In the genomic region with DNA sequence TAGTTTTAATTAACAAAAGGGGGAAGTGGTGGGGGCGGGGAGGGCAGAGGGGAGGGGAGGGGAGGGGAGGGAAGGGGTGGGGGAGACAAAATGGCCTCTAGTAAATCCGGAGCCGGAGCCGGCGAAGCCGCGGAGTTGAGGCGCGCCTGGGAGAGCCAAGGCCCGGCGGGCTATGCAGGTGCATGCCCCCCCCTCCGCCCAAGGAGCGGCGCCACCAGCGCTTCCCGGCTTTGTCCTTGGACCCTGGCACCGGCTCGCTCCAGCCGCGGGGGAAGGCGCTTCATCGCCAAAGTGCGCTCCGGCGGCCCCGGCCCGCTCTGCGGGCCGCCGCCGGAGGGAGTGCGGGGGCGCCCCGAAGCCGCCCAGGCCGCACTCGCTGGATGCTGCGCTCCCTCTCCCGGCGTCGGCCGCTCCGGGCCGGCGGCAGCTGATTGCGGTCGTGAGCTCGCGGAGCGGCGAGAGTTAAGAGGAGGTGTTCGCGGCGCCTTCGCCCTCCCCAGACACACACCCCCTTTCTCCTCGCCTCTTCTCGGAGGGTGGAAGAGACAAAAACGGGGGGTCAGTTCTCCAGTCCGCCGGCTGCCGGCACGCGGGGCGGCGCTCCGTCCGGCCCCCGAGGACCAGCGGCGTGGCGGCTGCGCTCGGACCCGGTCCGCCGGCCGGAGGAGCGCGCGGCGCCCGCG, we compare ENCODE assay signal across 8 cellular contexts. TPM values are rescaled to one million over a fixed set of nuclear protein-coding genes. Genes with fewer than 3 reads are reported as not detected.
A peak's percentile ranks its signal among the peaks of the same experiment; 100 is the strongest.
DNase-seq lines count a peak whose midpoint lies in the region; ATAC-seq, FAIRE-seq and TF ChIP-seq lines count a peak whose summit lies in the region.

A gene with protein sequence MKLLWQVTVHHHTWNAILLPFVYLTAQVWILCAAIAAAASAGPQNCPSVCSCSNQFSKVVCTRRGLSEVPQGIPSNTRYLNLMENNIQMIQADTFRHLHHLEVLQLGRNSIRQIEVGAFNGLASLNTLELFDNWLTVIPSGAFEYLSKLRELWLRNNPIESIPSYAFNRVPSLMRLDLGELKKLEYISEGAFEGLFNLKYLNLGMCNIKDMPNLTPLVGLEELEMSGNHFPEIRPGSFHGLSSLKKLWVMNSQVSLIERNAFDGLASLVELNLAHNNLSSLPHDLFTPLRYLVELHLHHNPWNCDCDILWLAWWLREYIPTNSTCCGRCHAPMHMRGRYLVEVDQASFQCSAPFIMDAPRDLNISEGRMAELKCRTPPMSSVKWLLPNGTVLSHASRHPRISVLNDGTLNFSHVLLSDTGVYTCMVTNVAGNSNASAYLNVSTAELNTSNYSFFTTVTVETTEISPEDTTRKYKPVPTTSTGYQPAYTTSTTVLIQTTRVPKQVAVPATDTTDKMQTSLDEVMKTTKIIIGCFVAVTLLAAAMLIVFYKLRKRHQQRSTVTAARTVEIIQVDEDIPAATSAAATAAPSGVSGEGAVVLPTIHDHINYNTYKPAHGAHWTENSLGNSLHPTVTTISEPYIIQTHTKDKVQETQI (minus strand): TSS at position 439 of the 683 bp plus-strand sequence. CDS start 797 bp downstream, outside the sequence.

- H3K27ac ChIP-seq in RWPE1 (peak within 1 kb of the TSS; percentile 23; the same call in 1 of the 2 replicates), iPS-20b (ENCODE audit: low read length) (peak within 1 kb of the TSS; percentile 16), skeletal muscle tissue (ENCODE audit: low read depth, low read length) (no peak within 1 kb of the TSS)

- TF ChIP-seq CTCF in RWPE1 (conservative IDR thresholded peaks at IDR 0.05; ENCODE audit: low read depth) (no peak), bronchial epithelial cell (IDR thresholded peaks at IDR 0.05; ENCODE audit: insufficient read depth, low read length, severe bottlenecking) (peak; percentile 11)

- H3K9me3 ChIP-seq in iPS-20b (ENCODE audit: insufficient read depth, low read depth, low read length) (no peaks in the 10 kb centered on the region), skeletal muscle tissue (ENCODE audit: control insufficient read depth in 3 of 3, low read length in 3 of 3) (no peaks in the 10 kb centered on the region)

- H3K27me3 ChIP-seq in bronchial epithelial cell (ENCODE audit: control insufficient read depth, insufficient read depth, low read length), result no peaks in the 10 kb centered on the region
- peaks cover 50% of the 10 kb centered on the region for H3K27me3 ChIP-seq in iPS-20b (ENCODE audit: insufficient read depth, low read length)
- peaks cover 0 to 25% (median 4%) of the 10 kb centered on the region in 3 donors for H3K27me3 ChIP-seq in skeletal muscle tissue (ENCODE audit: control insufficient read depth in 3 of 3, insufficient read depth in 3 of 3, low read length in 3 of 3)

- peaks cover 19% of the 10 kb centered on the region for H3K4me1 ChIP-seq in iPS-20b (ENCODE audit: insufficient read depth, low read length)
- peaks cover 12 to 22% (median 14%) of the 10 kb centered on the region in 3 donors for H3K4me1 ChIP-seq in skeletal muscle tissue (ENCODE audit: control insufficient read depth in 3 of 3, insufficient read depth in 3 of 3, low read length in 3 of 3)

- H3K4me3 ChIP-seq in bronchial epithelial cell (ENCODE audit: low read depth, low read length) (peak within 1 kb of the TSS; percentile 42), iPS-20b (ENCODE audit: low read length) (peak within 1 kb of the TSS; percentile 90), skeletal muscle tissue (ENCODE audit: low read length in 3 of 3) (peak within 1 kb of the TSS; percentile 56 to 72 (median 72))

- H3K9ac ChIP-seq in iPS-20b (ENCODE audit: low read depth, low read length), result peak within 1 kb of the TSS; percentile 79; the same call in 1 of the 2 replicates
- peak within 1 kb of the TSS in 2 of 3 donors; percentile 7 to 64 for H3K9ac ChIP-seq in skeletal muscle tissue (ENCODE audit: low read depth in 1 of 3, low read length in 3 of 3)

- CTCF ChIA-PET in RWPE1 (lab: Yijun Ruan, JAX), result no interaction called here

- peak; percentile 53 for ATAC-seq in HG02759 (IDR thresholded peaks at IDR 0.05; ENCODE audit: unreplicated experiment)

- H3K36me3 ChIP-seq in bronchial epithelial cell (ENCODE audit: control insufficient read depth, insufficient read depth, low read length) (peaks cover 1% of the 10 kb centered on the region), iPS-20b (ENCODE audit: insufficient read depth, low read depth, low read length) (peaks cover 20% of the 10 kb centered on the region; the same call in 1 of the 2 replicates), skeletal muscle tissue (ENCODE audit: control insufficient read depth in 3 of 3, insufficient read depth in 3 of 3, low read length in 3 of 3) (peaks cover 0 to 7% (median 6%) of the 10 kb centered on the region in 3 donors)

- DNase-seq in NCI-H146 (lab: John Stamatoyannopoulos, UW) (peak; percentile 56), NCI-H146 treated with DMSO at 0.1 percent for 48 hours (lab: John Stamatoyannopoulos, UW; ENCODE audit: unreplicated experiment) (no peak), RWPE1 (ENCODE audit: low spot score) (peak; percentile 44), bronchial epithelial cell (ENCODE audit: low read depth) (peak; percentile 30), middle frontal gyrus (ENCODE audit: extremely low spot score, low spot score) (no peak)

- POLR2A ChIA-PET in RWPE1 (lab: Yijun Ruan, JAX; ENCODE audit: low non-redundant PET), result no interaction called here

- no peak for FAIRE-seq in bronchial epithelial cell (lab: Jason Lieb, UNC)

RNA-seq across cellular contexts. Expression of the gene that starts here (rescaled TPM):
- total RNA-seq in bronchial epithelial cell, result under 0.01 and 0.64 TPM in 2 replicates
- 1.0 TPM for total RNA-seq in skeletal muscle tissue

Comparison
In these comparisons a context has a peak if more than half of its experiments do, and no peak if none do; other contexts are left out.
1. DNase-seq: peak in NCI-H146 (single experiment) and RWPE1 (single experiment); none in NCI-H146 treated with DMSO at 0.1 percent for 48 hours (single experiment) and middle frontal gyrus (single experiment).
2. Peak in DNase-seq and H3K4me3 ChIP-seq in bronchial epithelial cell; RNA of the gene not detected or under 1 TPM.
3. Peak in every context shown above with its lines, with median percentiles within 50 percentile points of each other: H3K4me3 ChIP-seq.